In genomic region chr17:73826872-73827228, GRCh38 we compare ENCODE assay signal across 18 cellular contexts.
"Had no signal": no experiment of that assay in that cellular context is flagged by ENCODE, and none has a peak within 500 bp of the region (broad histone marks: within the 10 kb centered on the region; RNA-seq: fewer than 3 reads in every experiment).

No MANE protein-coding gene starts in this region.

- FAIRE-seq: TTC549 had no signal

- H3K4me1 Mint-ChIP-seq: activated B cell treated with CpG ODN at 0.5 μM for 24 hours had no signal

- H3K27ac Mint-ChIP-seq: activated B cell treated with CpG ODN at 0.5 μM for 24 hours; T-helper 1 cell treated with Interleukin-12 subunit alpha and Interleukin-12 subunit beta and Interleukin-4 antibody, amounts not matched to agents 30 μg/mL and 1 μg/mL, for 36 hours had no signal

- H3K4me1 ChIP-seq: foreskin keratinocyte had no signal

- H3K27me3 ChIP-seq: foreskin keratinocyte had no signal

- DNase-seq: activated B cell treated with CpG ODN at 0.5 μM for 24 hours; activated CD4-positive, alpha-beta T cell treated with anti-CD3 and anti-CD28 coated beads, Interleukin-2, amount 10 ng/mL, durations not matched to agents 24 days and 14 days; activated gamma-delta T cell; activated T-cell treated with anti-CD3 and anti-CD28 coated beads for 4 hours; anterior cingulate cortex; effector CD8-positive, alpha-beta T cell; foreskin keratinocyte; mesendoderm; right cardiac atrium; stimulated activated CD4-positive, alpha-beta T cell treated with anti-CD3 and anti-CD28 coated beads, Interleukin-15, amount 100 ng/mL, for 24 hours; stimulated activated CD4-positive, alpha-beta T cell treated with anti-CD3 and anti-CD28 coated beads, Interleukin-4, amount 100 ng/mL, for 1 hour; stimulated activated naive CD4-positive, alpha-beta T cell treated with Interleukin-2 at 50 U/mL for 16 hours; substantia nigra had no signal

- H3K36me3 ChIP-seq: prostate gland, transverse colon had no signal

- ATAC-seq: foreskin keratinocyte had no signal

- H3K9me3 Mint-ChIP-seq: activated B cell treated with CpG ODN at 0.5 μM for 24 hours; activated CD4-positive, alpha-beta T cell treated with anti-CD3 and anti-CD28 coated beads, Interleukin-2, amount 10 ng/mL, durations not matched to agents 24 days and 14 days; T-helper 1 cell treated with Interleukin-12 subunit alpha and Interleukin-12 subunit beta and Interleukin-4 antibody, amounts not matched to agents 30 μg/mL and 1 μg/mL, for 36 hours had no signal

- H3K4me3 ChIP-seq: prostate gland, skin epidermis, transverse colon had no signal

- H3K27ac ChIP-seq: foreskin keratinocyte had no signal

- H3K4me3 Mint-ChIP-seq: activated B cell treated with CpG ODN at 0.5 μM for 24 hours; activated CD4-positive, alpha-beta T cell treated with anti-CD3 and anti-CD28 coated beads, Interleukin-2, amount 10 ng/mL, durations not matched to agents 24 days and 14 days; T-helper 1 cell treated with Interleukin-12 subunit alpha and Interleukin-12 subunit beta and Interleukin-4 antibody, amounts not matched to agents 30 μg/mL and 1 μg/mL, for 36 hours had no signal

- H3K9me3 ChIP-seq: prostate gland, transverse colon had no signal
